In the genomic region with DNA sequence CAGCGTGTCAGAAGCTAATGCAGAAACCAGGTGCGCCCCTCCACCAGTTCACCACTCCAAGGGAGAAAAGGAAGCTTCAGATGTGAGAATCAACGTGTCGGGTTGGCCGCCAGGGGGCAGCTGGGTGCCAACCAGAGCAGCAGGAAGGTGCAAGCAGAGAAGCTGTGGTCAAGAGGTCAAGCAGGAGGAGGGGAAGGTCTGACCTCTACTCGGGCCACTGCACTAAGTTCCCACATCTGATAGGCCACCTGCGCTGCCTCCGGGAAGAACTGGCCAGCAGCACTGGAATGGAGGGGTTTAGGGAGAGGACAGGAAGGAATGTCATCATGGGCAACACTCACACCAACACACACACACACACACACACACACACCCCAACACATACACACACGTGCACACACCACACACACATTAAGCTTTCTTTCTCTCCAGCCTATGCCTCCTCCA, we compare ENCODE assay signal across 8 cellular contexts. TPM values are rescaled to one million over a fixed set of nuclear protein-coding genes. Genes with fewer than 3 reads are reported as not detected.
DNase-seq lines count a peak whose midpoint lies in the region; ATAC-seq and TF ChIP-seq lines count a peak whose summit lies in the region.

No MANE protein-coding gene starts in this region.

- H3K36me3 ChIP-seq in gastroesophageal sphincter: peaks cover 0 to 98% of the 10 kb centered on the region in 2 donors
- H3K36me3 ChIP-seq in ovary: no peaks in the 10 kb centered on the region
- peaks cover 2 to 89% (median 30%) of the 10 kb centered on the region in 3 donors for H3K36me3 ChIP-seq in tibial nerve

- TF ChIP-seq POLR2A in gastroesophageal sphincter (IDR thresholded peaks at IDR 0.05) (no peak), ovary (IDR thresholded peaks at IDR 0.05) (no peak), tibial nerve (IDR thresholded peaks at IDR 0.05) (no peak)

- peaks cover 0 to 64% (median 11%) of the 10 kb centered on the region in 3 donors for H3K4me1 ChIP-seq in gastroesophageal sphincter
- H3K4me1 ChIP-seq in ovary (ENCODE audit: insufficient read depth): no peaks in the 10 kb centered on the region
- H3K4me1 ChIP-seq in tibial nerve: peaks cover 0 to 15% (median 3%) of the 10 kb centered on the region in 4 donors

- intact Hi-C loops in ovary (cut with DNase I): loop anchor here (2.0 to 10.0 kb wide), 4 partner anchors 36 to 109 kb away; a partner anchor contains a TSS

- H3K27ac ChIP-seq in gastroesophageal sphincter (peak overlapping the region in 1 of 4 donors; percentile 9), ovary (no peak overlapping the region), tibial nerve (no peak overlapping the region)

- WGBS in gastroesophageal sphincter (ENCODE audit: low coverage in 1 of 2), 2 donors: 6 to 14% methylated on average over 1 to 4 of the region's 9 CpGs
- WGBS in ovary, 3 donors: 12 to 23% (median 18%) methylated on average over 9 of the region's 9 CpGs
- 11 to 22% methylated on average over 9 of the region's 9 CpGs for WGBS in tibial nerve, 2 donors

- H3K27me3 ChIP-seq in gastroesophageal sphincter: no peaks in the 10 kb centered on the region
- no peaks in the 10 kb centered on the region for H3K27me3 ChIP-seq in ovary
- no peaks in the 10 kb centered on the region for H3K27me3 ChIP-seq in tibial nerve

- TF ChIP-seq EP300 in gastroesophageal sphincter (IDR thresholded peaks at IDR 0.05) (no peak), ovary (IDR thresholded peaks at IDR 0.05) (no peak), tibial nerve (IDR thresholded peaks at IDR 0.05) (no peak)

- H3K9me3 ChIP-seq in gastroesophageal sphincter (no peaks in the 10 kb centered on the region), ovary (no peaks in the 10 kb centered on the region), tibial nerve (no peaks in the 10 kb centered on the region)

- TF ChIP-seq CTCF in gastroesophageal sphincter (IDR thresholded peaks at IDR 0.05) (peak in 3 of 4 experiments; percentile 81 to 89 (median 87)), ovary (IDR thresholded peaks at IDR 0.05) (peak; percentile 60 to 87 (median 80)), tibial nerve (IDR thresholded peaks at IDR 0.05) (peak; percentile 70 to 94 (median 79))

- DNase-seq in NCI-H1417 (lab: John Stamatoyannopoulos, UW): peak; percentile 18 to 62 (median 57)
- no peak for DNase-seq in NCI-H1417 treated with DMSO at 0.1 percent for 48 hours (lab: John Stamatoyannopoulos, UW)
- DNase-seq in RPMI7951 (ENCODE audit: low read depth): peak; percentile 65
- DNase-seq in activated gamma-delta T cell treated with Interleukin-2 at 50 U/mL for 16 hours: peak; percentile 63
- peak; percentile 61 to 80 (median 75) for DNase-seq in ovary
- peak; percentile 60 to 70 for DNase-seq in tibial nerve (ENCODE audit: low spot score in 2 of 2)

- ATAC-seq in HG03565 (IDR thresholded peaks at IDR 0.05; ENCODE audit: unreplicated experiment): peak; percentile 28
- peak; percentile 42 for ATAC-seq in gastroesophageal sphincter

- H3K4me3 ChIP-seq in gastroesophageal sphincter (no peak overlapping the region), ovary (no peak overlapping the region), tibial nerve (no peak overlapping the region)

RNA-seq across cellular contexts. Expression of a gene that starts 31.4 kb away (rescaled TPM):
- total RNA-seq in RPMI7951 (2014; rRNA removed; shearing (Covaris generic)): 273 and 335 TPM in 2 replicates
- total RNA-seq in gastroesophageal sphincter (100 to 1,000 TPM; 359 to 435 (median 375) TPM), ovary (100 to 1,000 TPM; 117 to 346 (median 225) TPM), tibial nerve (100 to 1,000 TPM; 168 to 282 (median 181) TPM)
- polyA plus RNA-seq in ovary: 100 to 1,000 TPM; 183 to 541 TPM

RNA-seq across cellular contexts. Expression of a gene that starts 45.4 kb away (rescaled TPM):
- 96.2 and 106 TPM in 2 replicates for total RNA-seq in RPMI7951 (2014; rRNA removed; shearing (Covaris generic))
- total RNA-seq in gastroesophageal sphincter (100 to 1,000 TPM in 2 of 4 donors, 10 to 100 TPM in 2; 74.2 to 142 (median 97.9) TPM), ovary (10 to 100 TPM; 39.4 to 89.7 (median 69.9) TPM), tibial nerve (100 to 1,000 TPM in 1 of 4 donors, 10 to 100 TPM in 3; 91.2 to 108 (median 94.3) TPM)
- polyA plus RNA-seq in ovary: 10 to 100 TPM; 51.0 to 57.6 TPM
